In the genomic region with DNA sequence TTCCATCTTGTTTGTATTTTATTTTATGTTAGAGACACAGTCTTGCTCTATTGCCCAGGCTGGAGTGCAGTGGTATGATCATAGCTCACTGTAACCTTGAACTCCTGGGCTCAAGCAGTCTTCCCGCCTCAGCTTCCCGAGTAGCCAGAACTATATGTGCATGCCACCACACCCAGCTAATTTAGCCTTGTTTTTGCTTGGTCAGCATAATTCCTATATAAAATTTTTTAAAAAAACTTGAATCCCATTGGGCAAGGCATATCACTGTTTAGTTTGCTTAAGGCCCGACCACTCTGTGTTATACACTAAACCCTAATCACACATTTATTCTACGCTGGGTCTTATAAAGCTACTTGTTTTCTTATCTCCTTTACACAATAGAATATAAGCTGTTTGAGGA, we compare ENCODE assay signal across 1 cellular context.
TF ChIP-seq lines count a peak whose summit lies in the region.

No MANE protein-coding gene starts in this region.

TF ChIP-seq in HepG2, 621 proteins besides CTCF, POLR2A, EP300 and RAD21 (continued from another document):
- TF ChIP-seq, protein P1, sequence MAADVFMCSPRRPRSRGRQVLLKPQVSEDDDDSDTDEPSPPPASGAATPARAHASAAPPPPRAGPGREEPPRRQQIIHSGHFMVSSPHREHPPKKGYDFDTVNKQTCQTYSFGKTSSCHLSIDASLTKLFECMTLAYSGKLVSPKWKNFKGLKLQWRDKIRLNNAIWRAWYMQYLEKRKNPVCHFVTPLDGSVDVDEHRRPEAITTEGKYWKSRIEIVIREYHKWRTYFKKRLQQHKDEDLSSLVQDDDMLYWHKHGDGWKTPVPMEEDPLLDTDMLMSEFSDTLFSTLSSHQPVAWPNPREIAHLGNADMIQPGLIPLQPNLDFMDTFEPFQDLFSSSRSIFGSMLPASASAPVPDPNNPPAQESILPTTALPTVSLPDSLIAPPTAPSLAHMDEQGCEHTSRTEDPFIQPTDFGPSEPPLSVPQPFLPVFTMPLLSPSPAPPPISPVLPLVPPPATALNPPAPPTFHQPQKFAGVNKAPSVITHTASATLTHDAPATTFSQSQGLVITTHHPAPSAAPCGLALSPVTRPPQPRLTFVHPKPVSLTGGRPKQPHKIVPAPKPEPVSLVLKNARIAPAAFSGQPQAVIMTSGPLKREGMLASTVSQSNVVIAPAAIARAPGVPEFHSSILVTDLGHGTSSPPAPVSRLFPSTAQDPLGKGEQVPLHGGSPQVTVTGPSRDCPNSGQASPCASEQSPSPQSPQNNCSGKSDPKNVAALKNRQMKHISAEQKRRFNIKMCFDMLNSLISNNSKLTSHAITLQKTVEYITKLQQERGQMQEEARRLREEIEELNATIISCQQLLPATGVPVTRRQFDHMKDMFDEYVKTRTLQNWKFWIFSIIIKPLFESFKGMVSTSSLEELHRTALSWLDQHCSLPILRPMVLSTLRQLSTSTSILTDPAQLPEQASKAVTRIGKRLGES (CRISPR knock-in tag; IDR thresholded peaks at IDR 0.05; ENCODE audit: borderline replicate concordance), result no peak
